In the genomic region with DNA sequence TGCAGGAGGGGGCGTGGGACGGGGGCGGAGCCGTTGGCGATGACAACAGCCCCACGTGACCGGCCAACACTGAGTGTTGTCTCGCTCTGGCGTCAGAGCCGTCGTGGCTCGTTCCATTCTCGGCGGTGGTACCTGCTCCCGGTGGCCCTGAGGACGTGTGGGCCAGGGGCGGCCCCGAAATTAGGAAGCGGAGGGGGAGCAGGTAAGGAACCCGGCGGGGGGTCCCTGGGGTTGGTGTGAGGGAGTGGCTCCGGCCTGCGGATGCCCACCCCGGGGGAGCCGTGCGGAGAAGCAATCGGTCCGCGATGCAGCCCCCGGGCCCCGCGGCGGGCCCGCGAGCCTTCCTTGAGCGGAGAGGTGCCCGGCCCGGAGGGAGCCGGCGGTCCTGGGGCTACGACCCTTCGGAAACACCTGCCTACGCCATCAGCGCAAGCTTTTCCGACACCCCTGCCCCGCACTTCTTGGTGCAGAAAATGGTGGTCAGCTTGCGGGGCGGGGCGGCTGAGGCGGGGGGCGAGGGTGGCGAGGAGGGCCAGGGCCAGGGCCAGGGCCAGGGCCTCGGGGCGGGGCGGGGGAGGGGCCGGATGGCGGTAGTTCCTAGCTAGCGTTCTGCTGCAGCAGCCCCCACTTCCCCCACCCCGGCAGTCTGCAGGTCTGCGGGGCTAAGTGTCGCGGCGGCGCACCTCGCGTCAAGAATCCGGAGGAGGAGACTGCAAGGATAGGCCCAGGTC, we compare ENCODE assay signal across 8 cellular contexts. TPM values are rescaled to one million over a fixed set of nuclear protein-coding genes. Genes with fewer than 3 reads are reported as not detected.
DNase-seq lines count a peak whose midpoint lies in the region; ATAC-seq and TF ChIP-seq lines count a peak whose summit lies in the region.

A gene with protein sequence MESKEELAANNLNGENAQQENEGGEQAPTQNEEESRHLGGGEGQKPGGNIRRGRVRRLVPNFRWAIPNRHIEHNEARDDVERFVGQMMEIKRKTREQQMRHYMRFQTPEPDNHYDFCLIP (plus strand): TSS at position 72 of the 731 bp plus-strand sequence. CDS start 1,046 bp downstream, outside the sequence.

- H3K4me2 ChIP-seq in BLaER1 treated with 17β-estradiol and CSF1 and Interleukin-3, amounts not matched to agents 10 nM and 100 nM, result peak within 1 kb of the TSS; percentile 52 to 77 (median 66)
- H3K4me2 ChIP-seq in PC-3 (ENCODE audit: low read length), result peak within 1 kb of the TSS; percentile 78
- peak within 1 kb of the TSS; percentile 51 for H3K4me2 ChIP-seq in neural cell (ENCODE audit: low read length)

- H3K4me1 ChIP-seq in BLaER1 treated with 17β-estradiol and CSF1 and Interleukin-3, amounts not matched to agents 10 nM and 100 nM, result peaks cover 0 to 20% (median 5%) of the 10 kb centered on the region in 10 experiments; a peak in 9 of 20 replicates
- no peaks in the 10 kb centered on the region for H3K4me1 ChIP-seq in PC-3 (ENCODE audit: insufficient read depth, low read length)

- POLR2A ChIA-PET in PC-3 (lab: Charles Lee; ENCODE audit: unreplicated experiment), result no interaction called here

- no peak for TF ChIP-seq RAD21 in neural cell (conservative IDR thresholded peaks at IDR 0.05)

- H2AFZ ChIP-seq in PC-3 (ENCODE audit: low read length), result peak within 1 kb of the TSS; percentile 69
- H2AFZ ChIP-seq in neural cell (ENCODE audit: low read depth, low read length), result peak within 1 kb of the TSS; percentile 56

- H3K9me3 ChIP-seq in BLaER1 treated with 17β-estradiol and CSF1 and Interleukin-3, amounts not matched to agents 10 nM and 100 nM (replicated peaks in 1 of 11), result peaks cover 0 to 7% (median 0%) of the 10 kb centered on the region in 11 experiments; a peak in 2 of 22 replicates
- H3K9me3 ChIP-seq in PC-3 (ENCODE audit: low read length) (no peaks in the 10 kb centered on the region), neural cell (ENCODE audit: low read length) (no peaks in the 10 kb centered on the region)

- H3K36me3 ChIP-seq in BLaER1 treated with 17β-estradiol and CSF1 and Interleukin-3, amounts not matched to agents 10 nM and 100 nM, result no peaks in the 10 kb centered on the region
- H3K36me3 ChIP-seq in PC-3 (ENCODE audit: low read depth, low read length) (no peaks in the 10 kb centered on the region), neural cell (ENCODE audit: insufficient read depth, low read length) (no peaks in the 10 kb centered on the region)

- H3K9ac ChIP-seq in BLaER1 treated with 17β-estradiol and CSF1 and Interleukin-3, amounts not matched to agents 10 nM and 100 nM, result peak within 1 kb of the TSS; percentile 86 to 96 (median 90)
- H3K9ac ChIP-seq in PC-3 (ENCODE audit: low read length), result peak within 1 kb of the TSS; percentile 61
- peak within 1 kb of the TSS; percentile 96 for H3K9ac ChIP-seq in neural cell (ENCODE audit: low read length)

- H4K20me1 ChIP-seq in BLaER1 treated with 17β-estradiol and CSF1 and Interleukin-3, amounts not matched to agents 10 nM and 100 nM, result no peaks in the 10 kb centered on the region
- H4K20me1 ChIP-seq in PC-3 (ENCODE audit: low read length), result no peaks in the 10 kb centered on the region
- no peaks in the 10 kb centered on the region for H4K20me1 ChIP-seq in neural cell (ENCODE audit: insufficient read depth)

- ATAC-seq in HG03439 (IDR thresholded peaks at IDR 0.05; ENCODE audit: unreplicated experiment) (peak; percentile 98), PC-3 (peak; percentile 91)
- ATAC-seq in stimulated activated naive CD8-positive, alpha-beta T cell treated with anti-CD3 and anti-CD28 coated beads, Interleukin-15, Interleukin-2, amounts not matched to agents 100 U/mL and 50 U/mL, for 24 hours, result peak; percentile 94

- BruUV-seq in PC-3 (replicated peaks; lab: Mats Ljungman, UMichigan), result no TSS peak

- peak; percentile 20 for TF ChIP-seq EP300 in neural cell (conservative IDR thresholded peaks at IDR 0.05; ENCODE audit: poor library complexity, severe bottlenecking)

- H3F3A ChIP-seq in PC-3 (ENCODE audit: low read length, unreplicated experiment) (no peaks in the 10 kb centered on the region), neural cell (ENCODE audit: insufficient read depth, low read length, poor library complexity, severe bottlenecking) (no peaks in the 10 kb centered on the region)

- DNase-seq in GM19240 (ENCODE audit: insufficient read length, low spot score) (peak; percentile 30), PC-3 (peak; percentile 68), fibroblast of the conjunctiva (ENCODE audit: low read depth) (peak; percentile 34)
- DNase-seq in activated effector memory CD4-positive, alpha-beta T cell treated with anti-CD3 and anti-CD28 coated beads, Interleukin-2, amount 50 U/mL, for 16 hours, result peak; percentile 92
- DNase-seq in stimulated activated naive CD8-positive, alpha-beta T cell treated with anti-CD3 and anti-CD28 coated beads, Interleukin-15, Interleukin-2, amounts not matched to agents 100 U/mL and 50 U/mL, for 24 hours, result peak; percentile 81

- H3K79me2 ChIP-seq in PC-3 (ENCODE audit: low read length) (no peaks in the 10 kb centered on the region), neural cell (replicated peaks; ENCODE audit: insufficient read depth, low read length) (peaks cover 9% of the 10 kb centered on the region)

- H3K27me3 ChIP-seq in BLaER1 treated with 17β-estradiol and CSF1 and Interleukin-3, amounts not matched to agents 10 nM and 100 nM, result peaks cover 0 to 4% (median 0%) of the 10 kb centered on the region in 11 experiments; a peak in 2 of 22 replicates
- no peaks in the 10 kb centered on the region for H3K27me3 ChIP-seq in PC-3 (ENCODE audit: low read length)
- H3K27me3 ChIP-seq in neural cell (ENCODE audit: insufficient read depth, low read depth, low read length), result no peaks in the 10 kb centered on the region

- H3K9me2 ChIP-seq in PC-3 (replicated peaks; ENCODE audit: low read length), result no peaks in the 10 kb centered on the region
- H3K9me2 ChIP-seq in neural cell (ENCODE audit: insufficient read depth, low read length), result no peaks in the 10 kb centered on the region

- peak within 1 kb of the TSS; percentile 84 to 93 (median 86) for H3K27ac ChIP-seq in BLaER1 treated with 17β-estradiol and CSF1 and Interleukin-3, amounts not matched to agents 10 nM and 100 nM
- no peak within 1 kb of the TSS for H3K27ac ChIP-seq in PC-3 (ENCODE audit: low read length)
- H3K27ac ChIP-seq in neural cell (ENCODE audit: low read length), result peak within 1 kb of the TSS; percentile 91

- peak within 1 kb of the TSS; percentile 70 to 89 (median 79) for H3K4me3 ChIP-seq in BLaER1 treated with 17β-estradiol and CSF1 and Interleukin-3, amounts not matched to agents 10 nM and 100 nM
- H3K4me3 ChIP-seq in PC-3 (ENCODE audit: low read length) (peak within 1 kb of the TSS; percentile 68), neural cell (ENCODE audit: low read length) (peak within 1 kb of the TSS; percentile 80)

- CTCF ChIA-PET in PC-3 (lab: Charles Lee), result no interaction called here

- intact Hi-C loops in PC-3 (cut with micrococcal nuclease), result loop anchor here (10.0 kb wide), 1 partner anchor 130 kb away; no protein-coding TSS in a partner anchor

- TF ChIP-seq CTCF in PC-3 (conservative IDR thresholded peaks at IDR 0.05; ENCODE audit: low read depth, low read length) (no peak), neural cell (IDR thresholded peaks at IDR 0.05; ENCODE audit: poor library complexity, severe bottlenecking) (no peak)

TF ChIP-seq in neural cell, 6 proteins besides CTCF, POLR2A, EP300 and RAD21:
- TF ChIP-seq SMC3 (conservative IDR thresholded peaks at IDR 0.05; ENCODE audit: poor library complexity), result no peak
- TF ChIP-seq TAF1 (IDR thresholded peaks at IDR 0.05; ENCODE audit: low read depth), result peak; percentile 99
- TF ChIP-seq MXI1 (conservative IDR thresholded peaks at IDR 0.05; ENCODE audit: poor library complexity, severe bottlenecking), result peak; percentile 29
- TF ChIP-seq, protein P1, sequence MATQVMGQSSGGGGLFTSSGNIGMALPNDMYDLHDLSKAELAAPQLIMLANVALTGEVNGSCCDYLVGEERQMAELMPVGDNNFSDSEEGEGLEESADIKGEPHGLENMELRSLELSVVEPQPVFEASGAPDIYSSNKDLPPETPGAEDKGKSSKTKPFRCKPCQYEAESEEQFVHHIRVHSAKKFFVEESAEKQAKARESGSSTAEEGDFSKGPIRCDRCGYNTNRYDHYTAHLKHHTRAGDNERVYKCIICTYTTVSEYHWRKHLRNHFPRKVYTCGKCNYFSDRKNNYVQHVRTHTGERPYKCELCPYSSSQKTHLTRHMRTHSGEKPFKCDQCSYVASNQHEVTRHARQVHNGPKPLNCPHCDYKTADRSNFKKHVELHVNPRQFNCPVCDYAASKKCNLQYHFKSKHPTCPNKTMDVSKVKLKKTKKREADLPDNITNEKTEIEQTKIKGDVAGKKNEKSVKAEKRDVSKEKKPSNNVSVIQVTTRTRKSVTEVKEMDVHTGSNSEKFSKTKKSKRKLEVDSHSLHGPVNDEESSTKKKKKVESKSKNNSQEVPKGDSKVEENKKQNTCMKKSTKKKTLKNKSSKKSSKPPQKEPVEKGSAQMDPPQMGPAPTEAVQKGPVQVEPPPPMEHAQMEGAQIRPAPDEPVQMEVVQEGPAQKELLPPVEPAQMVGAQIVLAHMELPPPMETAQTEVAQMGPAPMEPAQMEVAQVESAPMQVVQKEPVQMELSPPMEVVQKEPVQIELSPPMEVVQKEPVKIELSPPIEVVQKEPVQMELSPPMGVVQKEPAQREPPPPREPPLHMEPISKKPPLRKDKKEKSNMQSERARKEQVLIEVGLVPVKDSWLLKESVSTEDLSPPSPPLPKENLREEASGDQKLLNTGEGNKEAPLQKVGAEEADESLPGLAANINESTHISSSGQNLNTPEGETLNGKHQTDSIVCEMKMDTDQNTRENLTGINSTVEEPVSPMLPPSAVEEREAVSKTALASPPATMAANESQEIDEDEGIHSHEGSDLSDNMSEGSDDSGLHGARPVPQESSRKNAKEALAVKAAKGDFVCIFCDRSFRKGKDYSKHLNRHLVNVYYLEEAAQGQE (IDR thresholded peaks at IDR 0.05; ENCODE audit: borderline replicate concordance), result peak; percentile 97
- peak; percentile 98 for TF ChIP-seq POLR2AphosphoS5 (IDR thresholded peaks at IDR 0.05)
- no peak for TF ChIP-seq EZH2 (IDR thresholded peaks at IDR 0.05; ENCODE audit: borderline replicate concordance, insufficient read depth, low read length, poor library complexity, severe bottlenecking)
TF ChIP-seq in neural cell: peak in this region for 4.

RNA-seq across cellular contexts. Expression of the gene that starts here (rescaled TPM):
- total RNA-seq in PC-3 (2014; rRNA removed), result 10.9 and 11.5 TPM in 2 replicates
- 383 and 417 TPM in 2 replicates for polyA plus RNA-seq in neural cell
- polyA minus RNA-seq in neural cell, result 123 and 142 TPM in 2 replicates

Comparison
In these comparisons a context has a peak if more than half of its experiments do, and no peak if none do; other contexts are left out.
1. DNase-seq: peak in every context shown above with its lines; median percentile 92 in activated effector memory CD4-positive, alpha-beta T cell treated with anti-CD3 and anti-CD28 coated beads, Interleukin-2, amount 50 U/mL, for 16 hours; 81 in stimulated activated naive CD8-positive, alpha-beta T cell treated with anti-CD3 and anti-CD28 coated beads, Interleukin-15, Interleukin-2, amounts not matched to agents 100 U/mL and 50 U/mL, for 24 hours; 68 in PC-3; 34 in fibroblast of the conjunctiva; 30 in GM19240.